In genomic region chr5:55993628-55994501, GRCh38 we compare ENCODE assay signal across 1 cellular context.
A peak's percentile ranks its signal among the peaks of the same experiment; 100 is the strongest.
TF ChIP-seq lines count a peak whose summit lies in the region.

No MANE protein-coding gene starts in this region.

TF ChIP-seq in HEK293, 187 proteins besides CTCF, POLR2A, EP300 and RAD21 (continued from another document):
- TF ChIP-seq ATF2 (tag by site-specific recombination; IDR thresholded peaks at IDR 0.05; ENCODE audit: low read depth) (0 out of 2 replicates have a peak, but pooled peaks have one; percentile 67), ZNF580 (tag by site-specific recombination; IDR thresholded peaks at IDR 0.05) (no peak), ZNF658 (tag by site-specific recombination; IDR thresholded peaks at IDR 0.05) (no peak), ZNF692 (tag by site-specific recombination; IDR thresholded peaks at IDR 0.05) (no peak), IKZF3 (tag by site-specific recombination; IDR thresholded peaks at IDR 0.05) (no peak), ZNF473 (tag by site-specific recombination; IDR thresholded peaks at IDR 0.05) (no peak), SP2 (tag by site-specific recombination; IDR thresholded peaks at IDR 0.05) (0 out of 2 replicates have a peak, but pooled peaks have one; percentile 78), PRDM1 (tag by site-specific recombination; IDR thresholded peaks at IDR 0.05) (no peak), ZNF707 (tag by site-specific recombination; IDR thresholded peaks at IDR 0.05) (no peak), ZNF302 (tag by site-specific recombination; IDR thresholded peaks at IDR 0.05; ENCODE audit: low read depth) (no peak), ZBTB26 (tag by site-specific recombination; optimal IDR thresholded peaks at IDR 0.05) (no peak), ZNF747 (tag by site-specific recombination; IDR thresholded peaks at IDR 0.05) (no peak), ZFP37 (tag by site-specific recombination; IDR thresholded peaks at IDR 0.05) (no peak), ZNF600 (tag by site-specific recombination; IDR thresholded peaks at IDR 0.05) (no peak), PRDM6 (tag by site-specific recombination; IDR thresholded peaks at IDR 0.05) (peak; percentile 82), ZNF155 (tag by site-specific recombination; IDR thresholded peaks at IDR 0.05) (no peak), ZNF585B (tag by site-specific recombination; IDR thresholded peaks at IDR 0.05) (no peak), ZNF324 (tag by site-specific recombination; IDR thresholded peaks at IDR 0.05) (no peak), KLF17 (tag by site-specific recombination; IDR thresholded peaks at IDR 0.05) (no peak), ZNF513 (tag by site-specific recombination; IDR thresholded peaks at IDR 0.05) (no peak), ZNF404 (tag by site-specific recombination; IDR thresholded peaks at IDR 0.05) (no peak), ZNF558 (tag by site-specific recombination; IDR thresholded peaks at IDR 0.05) (0 out of 2 replicates have a peak, but pooled peaks have one; percentile 16), ZBTB10 (tag by site-specific recombination; IDR thresholded peaks at IDR 0.05) (no peak; the same call in 1 of the 2 replicates), ZNF544 (tag by site-specific recombination; IDR thresholded peaks at IDR 0.05) (no peak), ZNF23 (tag by site-specific recombination; IDR thresholded peaks at IDR 0.05; ENCODE audit: borderline replicate concordance) (no peak), ZNF19 (tag by site-specific recombination; IDR thresholded peaks at IDR 0.05; ENCODE audit: low read depth) (no peak), KLF7 (tag by site-specific recombination; IDR thresholded peaks at IDR 0.05; ENCODE audit: borderline replicate concordance) (0 out of 2 replicates have a peak, but pooled peaks have one; percentile 6), REST (tag by site-specific recombination; IDR thresholded peaks at IDR 0.05) (no peak), ZBTB17 (tag by site-specific recombination; IDR thresholded peaks at IDR 0.05) (no peak), GLIS1 (tag by site-specific recombination; IDR thresholded peaks at IDR 0.05) (no peak), ZNF174 (tag by site-specific recombination; IDR thresholded peaks at IDR 0.05) (no peak), ZNF664 (tag by site-specific recombination; IDR thresholded peaks at IDR 0.05) (no peak), ZNF341 (tag by site-specific recombination; IDR thresholded peaks at IDR 0.05; ENCODE audit: low read depth) (no peak)
